12 cellular contexts compared by ENCODE assay signal in genomic region chr7:5230272-5231067, GRCh38. TPM values are rescaled to one million over a fixed set of nuclear protein-coding genes. Genes with fewer than 3 reads are reported as not detected.
A peak's percentile ranks its signal among the peaks of the same experiment; 100 is the strongest.
DNase-seq lines count a peak whose midpoint lies in the region; ATAC-seq, FAIRE-seq and TF ChIP-seq lines count a peak whose summit lies in the region.
"Had no signal": no experiment of that assay in that cellular context is flagged by ENCODE, and none has a peak within 500 bp of the region (broad histone marks: within the 10 kb centered on the region; RNA-seq: fewer than 3 reads in every experiment).

No MANE protein-coding gene starts in this region.

- FAIRE-seq in kidney (lab: Jason Lieb, UNC): no peak
- peak; percentile 9 for FAIRE-seq in urothelium cell line (lab: Jason Lieb, UNC)

- TF ChIP-seq CTCF in left ventricle myocardium inferior (IDR thresholded peaks at IDR 0.05; ENCODE audit: borderline replicate concordance): no peak
- no peak for TF ChIP-seq CTCF in OCI-LY7 (conservative IDR thresholded peaks at IDR 0.05; ENCODE audit: low read length)
- TF ChIP-seq CTCF in kidney (IDR thresholded peaks at IDR 0.05; ENCODE audit: borderline replicate concordance, extremely low read depth, insufficient read depth): no peak

- BruUV-seq in OCI-LY7 (replicated peaks; lab: Mats Ljungman, UMichigan): no TSS peak

- no peaks in the 10 kb centered on the region for H3K9me2 ChIP-seq in OCI-LY7 (ENCODE audit: insufficient read depth, low read length)

- H3K4me1 ChIP-seq in left ventricle myocardium inferior: peaks cover 21% of the 10 kb centered on the region
- peaks cover 54% of the 10 kb centered on the region for H3K4me1 ChIP-seq in OCI-LY7 (ENCODE audit: insufficient read depth, low read length, poor library complexity, severe bottlenecking)
- no peaks in the 10 kb centered on the region for H3K4me1 ChIP-seq in kidney (ENCODE audit: control insufficient read depth in 1 of 2, insufficient read depth in 1 of 2, low read depth in 1 of 2, low read length in 2 of 2)

- no peak overlapping the region for H3K4me3 ChIP-seq in left ventricle myocardium inferior
- H3K4me3 ChIP-seq in OCI-LY7 (ENCODE audit: low read depth, low read length, poor library complexity, severe bottlenecking): no peak overlapping the region
- H3K4me3 ChIP-seq in kidney (ENCODE audit: low read length in 2 of 2): no peak overlapping the region

- no peak for DNase-seq in left ventricle myocardium inferior
- DNase-seq in Right ventricle myocardium inferior (ENCODE audit: missing footprints): no peak
- DNase-seq in OCI-LY7 (ENCODE audit: low spot score): no peak
- DNase-seq in kidney: peak; percentile 46
- no peak for DNase-seq in urothelium cell line (ENCODE audit: low spot score)
- no peak for DNase-seq in SKM-1 treated with dmso at 0.1 percent for 144 hours (lab: John Stamatoyannopoulos, UW; ENCODE audit: unreplicated experiment)
- DNase-seq in activated naive CD4-positive, alpha-beta T cell treated with Interleukin-2 at 50 U/mL for 16 hours: no peak
- DNase-seq: activated effector memory CD4-positive, alpha-beta T cell treated with Interleukin-2 at 50 U/mL for 16 hours; erythroblast; NCI-H1417; NCI-H748 treated with DMSO at 0.1 percent for 48 hours had no signal

- H3K36me3 ChIP-seq in left ventricle myocardium inferior: peaks cover 75% of the 10 kb centered on the region
- H3K36me3 ChIP-seq in OCI-LY7 (ENCODE audit: insufficient read depth, low read length): peaks cover 37% of the 10 kb centered on the region
- peaks cover 24 to 50% of the 10 kb centered on the region in 2 donors for H3K36me3 ChIP-seq in kidney (ENCODE audit: control insufficient read depth in 1 of 2, insufficient read depth in 2 of 2, low read length in 2 of 2)

- H3K27me3 ChIP-seq in left ventricle myocardium inferior (ENCODE audit: low read depth): no peaks in the 10 kb centered on the region

- H3K9ac ChIP-seq in kidney (ENCODE audit: low read length in 2 of 2): no peak overlapping the region

- CTCF ChIA-PET in OCI-LY7 (lab: Charles Lee; ENCODE audit: unreplicated experiment): no interaction called here

- POLR2A ChIA-PET in OCI-LY7 (lab: Charles Lee): interaction anchor here (3.1 kb wide), 1 partner anchor 11 kb away, joined by 16 read pairs; no protein-coding TSS in a partner anchor

- H2AFZ ChIP-seq in OCI-LY7 (ENCODE audit: low read length): no peak overlapping the region

- ATAC-seq in Right ventricle myocardium inferior: no peak
- ATAC-seq in GM19452 (IDR thresholded peaks at IDR 0.05; ENCODE audit: unreplicated experiment): no peak

- intact Hi-C loops in left ventricle myocardium inferior (cut with micrococcal nuclease) (no loop called here), Right ventricle myocardium inferior (cut with DNase I) (no loop called here), OCI-LY7 (cut with micrococcal nuclease; ENCODE audit: unreplicated experiment) (loop anchor here (1.0 kb wide), 1 partner anchor 11 kb away; no protein-coding TSS in a partner anchor), kidney (cut with DNase I) (no loop called here)

- no peaks in the 10 kb centered on the region for H3K79me2 ChIP-seq in OCI-LY7 (ENCODE audit: insufficient read depth, low read depth, low read length)

- no peaks in the 10 kb centered on the region for H4K20me1 ChIP-seq in OCI-LY7 (ENCODE audit: insufficient read depth, low read length)

- peak overlapping the region; percentile 64 for H3K4me2 ChIP-seq in OCI-LY7 (ENCODE audit: low read length)

- H3K27ac ChIP-seq in left ventricle myocardium inferior (replicated peaks): peak overlapping the region; percentile 73
- peak overlapping the region; percentile 6 for H3K27ac ChIP-seq in OCI-LY7 (ENCODE audit: low read depth, low read length, poor library complexity, severe bottlenecking)
- no peak overlapping the region for H3K27ac ChIP-seq in kidney (ENCODE audit: low read depth in 2 of 2, low read length in 2 of 2)

- H3K9me3 ChIP-seq in left ventricle myocardium inferior (replicated peaks): no peaks in the 10 kb centered on the region
- no peaks in the 10 kb centered on the region for H3K9me3 ChIP-seq in OCI-LY7 (ENCODE audit: low read length)
- no peaks in the 10 kb centered on the region for H3K9me3 ChIP-seq in kidney (ENCODE audit: control insufficient read depth in 1 of 2, low read length in 2 of 2)

RNA-seq across cellular contexts. Expression of gene WIPI2, which starts 40.4 kb away (rescaled TPM):
- total RNA-seq in left ventricle myocardium inferior: 46.2 TPM
- 49.3 TPM for total RNA-seq in Right ventricle myocardium inferior
- total RNA-seq in OCI-LY7 (2014; rRNA removed; shearing (Covaris generic)): 37.1 and 51.5 TPM in 2 replicates
- 63.6 and 74.3 TPM in 2 replicates for total RNA-seq in OCI-LY7 (2022)
- 56.1 TPM for total RNA-seq in kidney
- polyA plus RNA-seq in kidney (ENCODE audit: insufficient read depth, low read depth, low replicate concordance): 48.1 TPM

RNA-seq across cellular contexts. Expression of gene SLC29A4, which starts 52.3 kb away (rescaled TPM):
- total RNA-seq in left ventricle myocardium inferior (3.7 TPM), Right ventricle myocardium inferior (4.0 TPM), OCI-LY7 (2022) (0.44 and 0.67 TPM in 2 replicates), kidney (3.4 TPM)
- 0.06 TPM in 1 of 2 replicates, not detected in the other for total RNA-seq in OCI-LY7 (2014; rRNA removed; shearing (Covaris generic))
- 6.8 TPM for polyA plus RNA-seq in kidney (ENCODE audit: insufficient read depth, low read depth, low replicate concordance)

Comparison
In these comparisons a context has a peak if more than half of its experiments do, and no peak if none do; other contexts are left out.
1. H3K27ac ChIP-seq: peak in left ventricle myocardium inferior (single experiment) and OCI-LY7 (single experiment); none in kidney (0 of 2).